Comparison of ENCODE assay signal across 19 cellular contexts in genomic region chr15:57806003-57806402, GRCh38.
DNase-seq lines count a peak whose midpoint lies in the region; FAIRE-seq and TF ChIP-seq lines count a peak whose summit lies in the region.
"Had no signal": no experiment of that assay in that cellular context is flagged by ENCODE, and none has a peak within 500 bp of the region (broad histone marks: within the 10 kb centered on the region; RNA-seq: fewer than 3 reads in every experiment).

No MANE protein-coding gene starts in this region.

- TF ChIP-seq CTCF in BE2C (IDR thresholded peaks at IDR 0.05; ENCODE audit: low read depth, low read length) (no peak), SK-N-SH (IDR thresholded peaks at IDR 0.05) (no peak), endothelial cell (IDR thresholded peaks at IDR 0.05; ENCODE audit: unreplicated experiment) (no peak)

- no peaks in the 10 kb centered on the region for H3K27me3 ChIP-seq in BE2C
- H3K27me3 ChIP-seq in SK-N-SH (ENCODE audit: insufficient read depth), result 0 out of 2 replicates have a peak, but pooled peaks cover 5% of the 10 kb centered on the region

- no peaks in the 10 kb centered on the region for H3F3A ChIP-seq in SK-N-SH (replicated peaks; ENCODE audit: insufficient read depth)

- no peaks in the 10 kb centered on the region for H4K20me1 ChIP-seq in SK-N-SH (ENCODE audit: insufficient read depth)

- no peaks in the 10 kb centered on the region for H3K9me3 Mint-ChIP-seq in endothelial cell (ENCODE audit: unreplicated experiment)
- H3K9me3 Mint-ChIP-seq: GM23338, HFFc6 had no signal

- H3K27ac Mint-ChIP-seq in endothelial cell (ENCODE audit: unreplicated experiment), result no peak overlapping the region
- H3K27ac Mint-ChIP-seq: CD4-positive, alpha-beta T cell; GM23338; HFFc6 had no signal

- H3K4me3 Mint-ChIP-seq in endothelial cell (ENCODE audit: unreplicated experiment), result no peak overlapping the region
- H3K4me3 Mint-ChIP-seq: CD4-positive, alpha-beta T cell; GM23338; HFFc6 had no signal

- no peaks in the 10 kb centered on the region for H3K4me1 Mint-ChIP-seq in endothelial cell (ENCODE audit: unreplicated experiment)
- H3K4me1 Mint-ChIP-seq: GM23338 had no signal

- H3K36me3 ChIP-seq in BE2C (no peaks in the 10 kb centered on the region), SK-N-SH (replicated peaks in 1 of 2; ENCODE audit: control insufficient read depth in 1 of 2, insufficient read depth in 2 of 2, low read length in 1 of 2) (no peaks in the 10 kb centered on the region)

- H3K27me3 Mint-ChIP-seq in endothelial cell (ENCODE audit: unreplicated experiment), result no peaks in the 10 kb centered on the region
- H3K27me3 Mint-ChIP-seq: CD4-positive, alpha-beta T cell had no signal

- POLR2A ChIA-PET in SK-N-SH (lab: Yijun Ruan, JAX), result no interaction called here

- CTCF ChIA-PET in SK-N-SH (lab: Yijun Ruan, JAX), result no interaction called here

- no peak overlapping the region for H2AFZ ChIP-seq in SK-N-SH (ENCODE audit: low read depth)
- H2AFZ ChIP-seq: GM23338 had no signal

- WGBS in SK-N-SH (ENCODE audit: low lambda C conversion rate), result 30% methylated on average over 7 of the region's 7 CpGs

- H3K36me3 Mint-ChIP-seq in endothelial cell (ENCODE audit: low read depth, unreplicated experiment), result no peaks in the 10 kb centered on the region

- peak; percentile 63 for DNase-seq in BE2C
- peak; percentile 5 for DNase-seq in CMK (ENCODE audit: low read depth)
- peak; percentile 38 for DNase-seq in SK-N-SH
- DNase-seq in urothelium cell line (ENCODE audit: low spot score), result no peak
- no peak for DNase-seq in endothelial cell (ENCODE audit: low spot score)
- DNase-seq in NCI-H2171 (lab: John Stamatoyannopoulos, UW), result no peak
- DNase-seq: ACHN; CD4-positive, alpha-beta T cell; DMS53; DND-41; EL; H7; HFFc6; IMR-90 had no signal

- peak; percentile 66 for FAIRE-seq in urothelium cell line (lab: Jason Lieb, UNC)
- FAIRE-seq: GM12891, K562 had no signal

- H3K9ac ChIP-seq in SK-N-SH, result no peak overlapping the region

- peak in 1 of 2 experiments; percentile 91; a peak in 2 of 4 replicates for TF ChIP-seq EP300 in SK-N-SH (IDR thresholded peaks at IDR 0.05; ENCODE audit: borderline replicate concordance in 1 of 2, low read depth in 1 of 2, low read length in 1 of 2)

- H3K27ac ChIP-seq in SK-N-SH (ENCODE audit: low read depth in 2 of 2, low read length in 1 of 2), result peak overlapping the region in 1 of 2 experiments; percentile 61; a peak in 1 of 4 replicates
- H3K27ac ChIP-seq: C4-2B, HL-60 had no signal

- H3K9me2 ChIP-seq in SK-N-SH, result no peaks in the 10 kb centered on the region

- no peak overlapping the region for H3K4me2 ChIP-seq in SK-N-SH
- H3K4me2 ChIP-seq: GM23338 had no signal

- TF ChIP-seq RAD21 in SK-N-SH (IDR thresholded peaks at IDR 0.05; ENCODE audit: low read length), result 0 out of 2 replicates have a peak, but pooled peaks have one; percentile 28

- H3K79me2 ChIP-seq in SK-N-SH (ENCODE audit: insufficient read depth), result no peaks in the 10 kb centered on the region

- peaks cover 3% of the 10 kb centered on the region for H3K4me1 ChIP-seq in BE2C
- H3K4me1 ChIP-seq in SK-N-SH (ENCODE audit: control insufficient read depth in 1 of 2, insufficient read depth in 2 of 2, low read depth in 1 of 2, low read length in 1 of 2), result peaks cover 0 to 6% of the 10 kb centered on the region in 2 experiments; a peak in 2 of 4 replicates

- H3K9me3 ChIP-seq in BE2C (no peaks in the 10 kb centered on the region), SK-N-SH (no peaks in the 10 kb centered on the region)

- H3K4me3 ChIP-seq in BE2C (ENCODE audit: low read depth, low read length) (peak overlapping the region; percentile 25), SK-N-SH (ENCODE audit: low read depth in 2 of 2, low read length in 1 of 2) (no peak overlapping the region)
- H3K4me3 ChIP-seq: GM23338, K562 had no signal

TF ChIP-seq in SK-N-SH, 30 proteins besides CTCF, POLR2A, EP300 and RAD21:
- TF ChIP-seq GATA2 (CRISPR knock-in tag; IDR thresholded peaks at IDR 0.05) (peak; percentile 65; the same call in 1 of the 2 replicates), CHD2 (IDR thresholded peaks at IDR 0.05; ENCODE audit: low read length, partially characterized antibody) (peak; percentile 61), TCF12 (IDR thresholded peaks at IDR 0.05) (peak; percentile 33), RCOR1 (IDR thresholded peaks at IDR 0.05; ENCODE audit: low read length) (peak; percentile 94), MXI1 (IDR thresholded peaks at IDR 0.05; ENCODE audit: low read depth, low read length) (0 out of 2 replicates have a peak, but pooled peaks have one; percentile 34), MAX (IDR thresholded peaks at IDR 0.05; ENCODE audit: low read depth) (no peak)
- TF ChIP-seq, protein P1, sequence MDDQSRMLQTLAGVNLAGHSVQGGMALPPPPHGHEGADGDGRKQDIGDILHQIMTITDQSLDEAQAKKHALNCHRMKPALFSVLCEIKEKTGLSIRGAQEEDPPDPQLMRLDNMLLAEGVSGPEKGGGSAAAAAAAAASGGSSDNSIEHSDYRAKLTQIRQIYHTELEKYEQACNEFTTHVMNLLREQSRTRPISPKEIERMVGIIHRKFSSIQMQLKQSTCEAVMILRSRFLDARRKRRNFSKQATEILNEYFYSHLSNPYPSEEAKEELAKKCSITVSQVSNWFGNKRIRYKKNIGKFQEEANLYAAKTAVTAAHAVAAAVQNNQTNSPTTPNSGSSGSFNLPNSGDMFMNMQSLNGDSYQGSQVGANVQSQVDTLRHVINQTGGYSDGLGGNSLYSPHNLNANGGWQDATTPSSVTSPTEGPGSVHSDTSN (IDR thresholded peaks at IDR 0.05), result no peak

Comparison
In these comparisons a context has a peak if more than half of its experiments do, and no peak if none do; other contexts are left out.
1. DNase-seq: peak in BE2C (single experiment), CMK (single experiment) and SK-N-SH (single experiment); none in urothelium cell line (single experiment), endothelial cell (single experiment) and NCI-H2171 (single experiment).